8 cellular contexts compared by ENCODE assay signal in genomic region chr12:6866163-6866919, GRCh38. TPM values are rescaled to one million over a fixed set of nuclear protein-coding genes. Genes with fewer than 3 reads are reported as not detected.
DNase-seq lines count a peak whose midpoint lies in the region; ATAC-seq and TF ChIP-seq lines count a peak whose summit lies in the region.

No MANE protein-coding gene starts in this region.

- H3K36me3 ChIP-seq in MG63 (peaks cover 74% of the 10 kb centered on the region), ectodermal cell (ENCODE audit: control insufficient read depth, insufficient read depth, low read length) (peaks cover 51% of the 10 kb centered on the region), neural progenitor cell (no peaks in the 10 kb centered on the region)

- H3K9me3 Mint-ChIP-seq in neural progenitor cell, result no peaks in the 10 kb centered on the region

- H3K27me3 ChIP-seq in MG63 (no peaks in the 10 kb centered on the region), ectodermal cell (ENCODE audit: control insufficient read depth, insufficient read depth, low read length, poor library complexity, severe bottlenecking) (no peaks in the 10 kb centered on the region), neural progenitor cell (no peaks in the 10 kb centered on the region)

- H3K4me3 ChIP-seq in MG63, result peak overlapping the region; percentile 94
- peak overlapping the region; percentile 94 for H3K4me3 ChIP-seq in ectodermal cell (ENCODE audit: insufficient read depth, low read depth, low read length)
- peak overlapping the region; percentile 96 for H3K4me3 ChIP-seq in neural progenitor cell

- H3K4me3 Mint-ChIP-seq in neural progenitor cell, result peak overlapping the region; percentile 96

- H3K4me1 ChIP-seq in ectodermal cell (ENCODE audit: control insufficient read depth, insufficient read depth, low read length) (peaks cover 9% of the 10 kb centered on the region), neural progenitor cell (peaks cover 16% of the 10 kb centered on the region)

- ATAC-seq in GM21528 (IDR thresholded peaks at IDR 0.05; ENCODE audit: low FRiP score, unreplicated experiment), result no peak

- peaks cover 57% of the 10 kb centered on the region for H3F3A ChIP-seq in neural progenitor cell (ENCODE audit: low read depth)

- peak overlapping the region; percentile 100 for H3K4me2 ChIP-seq in neural progenitor cell

- DNase-seq in MG63, result no peak
- peak; percentile 31 for DNase-seq in neural progenitor cell (ENCODE audit: low spot score)
- DNase-seq in activated CD4-positive, CD25-positive, alpha-beta regulatory T cell (lab: John Stamatoyannopoulos, UW), result no peak
- no peak for DNase-seq in NCI-H345 treated with DMSO at 0.1 percent for 48 hours (lab: John Stamatoyannopoulos, UW; ENCODE audit: unreplicated experiment)
- no peak for DNase-seq in germinal center (ENCODE audit: low spot score)

- H3K79me2 ChIP-seq in neural progenitor cell (ENCODE audit: low read depth), result peaks cover 36% of the 10 kb centered on the region

- H3K27ac Mint-ChIP-seq in neural progenitor cell, result no peak overlapping the region

- H3K36me3 Mint-ChIP-seq in neural progenitor cell, result peaks cover 49% of the 10 kb centered on the region

- WGBS in ectodermal cell, 2 experiments, result 60% methylated on average over 19 of the region's 19 CpGs

- H2AFZ ChIP-seq in neural progenitor cell (replicated peaks), result no peak overlapping the region

- H3K27ac ChIP-seq in C4-2B (peak overlapping the region; percentile 100), ectodermal cell (ENCODE audit: insufficient read depth, low read depth, low read length, poor library complexity, severe bottlenecking) (no peak overlapping the region), neural progenitor cell (no peak overlapping the region)

- H4K20me1 ChIP-seq in neural progenitor cell (ENCODE audit: low read depth), result peaks cover 39% of the 10 kb centered on the region

- H3K9me3 ChIP-seq in MG63 (no peaks in the 10 kb centered on the region), ectodermal cell (ENCODE audit: control insufficient read depth, low read length) (no peaks in the 10 kb centered on the region), neural progenitor cell (ENCODE audit: low read depth) (no peaks in the 10 kb centered on the region)

- peaks cover 38% of the 10 kb centered on the region for H3K4me1 Mint-ChIP-seq in neural progenitor cell

- TF ChIP-seq CTCF in C4-2B (conservative IDR thresholded peaks at IDR 0.05) (no peak), neural progenitor cell (IDR thresholded peaks at IDR 0.05) (no peak)

- no peak overlapping the region for H3K9ac ChIP-seq in neural progenitor cell

- peaks cover 17% of the 10 kb centered on the region for H3K27me3 Mint-ChIP-seq in neural progenitor cell (ENCODE audit: insufficient read depth, low read depth)

RNA-seq across cellular contexts. Expression of gene TPI1, which starts 1.0 kb away (rescaled TPM):
- 1,500 and 1,845 TPM in 2 replicates for total RNA-seq in MG63 (2014; rRNA removed; shearing (Covaris generic); ENCODE audit: low replicate concordance)
- 893 TPM for polyA plus RNA-seq in ectodermal cell (2013, experiment 1 of 4)
- 744 TPM for polyA plus RNA-seq in ectodermal cell (2013, experiment 2 of 4)
- polyA plus RNA-seq in ectodermal cell (2013, experiment 3 of 4), result 683 TPM
- 696 TPM for polyA plus RNA-seq in ectodermal cell (2013, experiment 4 of 4)
- total RNA-seq in neural progenitor cell (ENCODE audit: low replicate concordance), result 1,038 and 1,695 TPM in 2 replicates

RNA-seq across cellular contexts. Expression of gene SPSB2, which starts 6.8 kb away (rescaled TPM):
- total RNA-seq in MG63 (2014; rRNA removed; shearing (Covaris generic); ENCODE audit: low replicate concordance), result 11.4 and 19.9 TPM in 2 replicates
- 11.0 TPM for polyA plus RNA-seq in ectodermal cell (2013, experiment 1 of 4)
- polyA plus RNA-seq in ectodermal cell (2013, experiment 2 of 4), result 10.3 TPM
- polyA plus RNA-seq in ectodermal cell (2013, experiment 3 of 4), result 7.5 TPM
- polyA plus RNA-seq in ectodermal cell (2013, experiment 4 of 4), result 9.8 TPM
- total RNA-seq in neural progenitor cell (ENCODE audit: low replicate concordance), result 0.65 and 6.6 TPM in 2 replicates

RNA-seq across cellular contexts. Expression of gene USP5, which starts 14.4 kb away (rescaled TPM):
- 104 and 143 TPM in 2 replicates for total RNA-seq in MG63 (2014; rRNA removed; shearing (Covaris generic); ENCODE audit: low replicate concordance)
- polyA plus RNA-seq in ectodermal cell (2013, experiment 1 of 4), result 105 TPM
- polyA plus RNA-seq in ectodermal cell (2013, experiment 2 of 4), result 99.8 TPM
- 73.9 TPM for polyA plus RNA-seq in ectodermal cell (2013, experiment 3 of 4)
- 76.2 TPM for polyA plus RNA-seq in ectodermal cell (2013, experiment 4 of 4)
- 60.9 and 101 TPM in 2 replicates for total RNA-seq in neural progenitor cell (ENCODE audit: low replicate concordance)

RNA-seq across cellular contexts. Expression of gene CDCA3, which starts 15.3 kb away (rescaled TPM):
- total RNA-seq in MG63 (2014; rRNA removed; shearing (Covaris generic); ENCODE audit: low replicate concordance), result 29.8 and 110 TPM in 2 replicates
- 48.6 TPM for polyA plus RNA-seq in ectodermal cell (2013, experiment 1 of 4)
- 40.9 TPM for polyA plus RNA-seq in ectodermal cell (2013, experiment 2 of 4)
- polyA plus RNA-seq in ectodermal cell (2013, experiment 3 of 4), result 52.4 TPM
- polyA plus RNA-seq in ectodermal cell (2013, experiment 4 of 4), result 48.8 TPM
- 62.1 and 73.5 TPM in 2 replicates for total RNA-seq in neural progenitor cell (ENCODE audit: low replicate concordance)

RNA-seq across cellular contexts. Expression of gene GNB3, which starts 25.6 kb away (rescaled TPM):
- total RNA-seq in MG63 (2014; rRNA removed; shearing (Covaris generic); ENCODE audit: low replicate concordance), result 0.43 TPM in 1 of 2 replicates, not detected in the other
- 17.2 TPM for polyA plus RNA-seq in ectodermal cell (2013, experiment 1 of 4)
- polyA plus RNA-seq in ectodermal cell (2013, experiment 2 of 4), result 16.4 TPM
- 14.3 TPM for polyA plus RNA-seq in ectodermal cell (2013, experiment 3 of 4)
- 13.4 TPM for polyA plus RNA-seq in ectodermal cell (2013, experiment 4 of 4)
- 2.7 and 7.6 TPM in 2 replicates for total RNA-seq in neural progenitor cell (ENCODE audit: low replicate concordance)
